In the genomic region with DNA sequence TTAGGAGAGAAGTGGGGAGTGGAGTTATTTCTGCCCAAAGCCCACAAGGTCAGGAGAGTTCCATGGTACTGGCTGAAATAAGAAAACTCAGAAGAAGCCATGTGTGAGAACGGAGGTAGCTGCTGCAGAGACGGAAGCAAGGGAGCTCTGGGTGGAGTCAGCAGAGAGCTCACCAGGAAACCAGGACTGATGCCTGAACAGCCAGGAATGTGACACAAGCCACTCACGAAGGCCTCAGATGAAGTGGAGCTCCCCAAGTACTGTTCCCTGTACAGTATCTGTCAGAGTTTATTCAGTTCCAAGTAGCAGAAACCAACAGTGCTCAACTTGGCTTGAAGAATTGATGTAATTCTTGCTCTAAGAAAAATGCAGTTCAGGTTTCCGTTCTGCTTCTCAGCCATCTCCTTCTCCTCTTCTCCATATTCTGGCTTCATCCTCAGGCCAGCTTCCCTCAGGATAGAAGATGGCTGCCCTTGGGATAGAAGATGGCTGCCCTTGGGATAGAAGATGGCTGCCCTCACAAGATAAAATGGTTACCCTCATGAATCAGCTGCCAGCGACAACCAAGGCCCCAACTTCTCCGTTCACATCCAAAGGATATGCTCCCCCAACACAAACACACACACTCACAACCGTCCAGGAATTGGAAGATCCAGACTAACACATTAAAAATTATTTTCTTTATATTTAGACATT, we compare ENCODE assay signal across 18 cellular contexts.
DNase-seq lines count a peak whose midpoint lies in the region; ATAC-seq and TF ChIP-seq lines count a peak whose summit lies in the region.
"Had no signal": no experiment of that assay in that cellular context is flagged by ENCODE, and none has a peak within 500 bp of the region (broad histone marks: within the 10 kb centered on the region; RNA-seq: fewer than 3 reads in every experiment).

No MANE protein-coding gene starts in this region.

- no peaks in the 10 kb centered on the region for H3K27me3 ChIP-seq in right atrium auricular region
- no peaks in the 10 kb centered on the region for H3K27me3 ChIP-seq in Panc1 (ENCODE audit: control insufficient read depth, insufficient read depth, low read length)
- H3K27me3 ChIP-seq: BLaER1 treated with 17β-estradiol and CSF1 and Interleukin-3, amounts not matched to agents 10 nM and 100 nM had no signal

- H3K27ac ChIP-seq in right atrium auricular region (no peak overlapping the region), Panc1 (ENCODE audit: low read length) (peak overlapping the region; percentile 4; the same call in 1 of the 2 replicates)
- H3K27ac ChIP-seq: BLaER1 treated with 17β-estradiol and CSF1 and Interleukin-3, amounts not matched to agents 10 nM and 100 nM; HL-60 had no signal

- DNase-seq in Right ventricle myocardium superior: no peak
- no peak for DNase-seq in right atrium auricular region (ENCODE audit: low spot score)
- no peak for DNase-seq in Panc1 (ENCODE audit: low read depth, low spot score)
- DNase-seq in left kidney (ENCODE audit: low read depth, low spot score): peak; percentile 64
- DNase-seq in mucosa of gallbladder (ENCODE audit: low spot score): no peak
- no peak for DNase-seq in NAMALWA (ENCODE audit: low spot score)
- no peak for DNase-seq in A172 (ENCODE audit: low spot score)
- DNase-seq: 8988T; ACHN; CD4-positive, CD25-positive, alpha-beta regulatory T cell; DMS53; GF-D8; GOT3; HFFc6; IMR-90 had no signal

- H3K4me3 ChIP-seq in right atrium auricular region (no peak overlapping the region), Panc1 (ENCODE audit: low read depth in 2 of 2, low read length in 2 of 2) (no peak overlapping the region)
- H3K4me3 ChIP-seq: BLaER1 treated with 17β-estradiol and CSF1 and Interleukin-3, amounts not matched to agents 10 nM and 100 nM; HAP-1 had no signal

- intact Hi-C loops in Right ventricle myocardium superior (cut with DNase I): no loop called here
- intact Hi-C loops in Panc1 (cut with micrococcal nuclease; ENCODE audit: unreplicated experiment): no loop called here

- ATAC-seq in Right ventricle myocardium superior (ENCODE audit: poor library complexity) (peak; percentile 97), Panc1 (no peak)

- CTCF ChIA-PET in Panc1 (lab: Charles Lee): no interaction called here

- POLR2A ChIA-PET in Panc1 (lab: Charles Lee): no interaction called here

- in situ Hi-C loops in Panc1 (cut with HindIII; ENCODE audit: low pct_unique_long_range_greater_than_20kb, low sequenced_read_pairs): no loop called here

- TF ChIP-seq CTCF in right atrium auricular region (IDR thresholded peaks at IDR 0.05) (no peak), Panc1 (IDR thresholded peaks at IDR 0.05) (no peak)

- no TSS peak for BruUV-seq in Panc1 (replicated peaks; lab: Mats Ljungman, UMichigan)

- H3K9me3 ChIP-seq in right atrium auricular region: no peaks in the 10 kb centered on the region
- H3K9me3 ChIP-seq in Panc1 (ENCODE audit: control insufficient read depth, insufficient read depth, low read depth, low read length): no peaks in the 10 kb centered on the region
- H3K9me3 ChIP-seq: BLaER1 treated with 17β-estradiol and CSF1 and Interleukin-3, amounts not matched to agents 10 nM and 100 nM; HAP-1 had no signal

- H3K36me3 ChIP-seq in right atrium auricular region (no peaks in the 10 kb centered on the region), Panc1 (ENCODE audit: control insufficient read depth, insufficient read depth, low read length) (no peaks in the 10 kb centered on the region)
- H3K36me3 ChIP-seq: BLaER1 treated with 17β-estradiol and CSF1 and Interleukin-3, amounts not matched to agents 10 nM and 100 nM; HAP-1 had no signal

- H3K4me1 ChIP-seq in right atrium auricular region (peaks cover 0 to 1% of the 10 kb centered on the region in 2 donors), Panc1 (ENCODE audit: control insufficient read depth, insufficient read depth, low read length) (peaks cover 7% of the 10 kb centered on the region)
- H3K4me1 ChIP-seq: BLaER1 treated with 17β-estradiol and CSF1 and Interleukin-3, amounts not matched to agents 10 nM and 100 nM; HAP-1 had no signal
